Comparison of ENCODE assay signal across 8 cellular contexts in genomic region chr1:41891403-41891896, GRCh38. TPM values are rescaled to one million over a fixed set of nuclear protein-coding genes. Genes with fewer than 3 reads are reported as not detected.
DNase-seq lines count a peak whose midpoint lies in the region; ATAC-seq lines count a peak whose summit lies in the region.

No MANE protein-coding gene starts in this region.

- DNase-seq in AML-193 (lab: John Stamatoyannopoulos, UW) (peak; percentile 3 to 19), SJSA1 (ENCODE audit: low read depth in 1 of 2, low spot score in 2 of 2) (peak; percentile 41 to 63), left colon (peak; percentile 41 to 44), amniotic stem cell (lab: John Stamatoyannopoulos, UW) (no peak)
- DNase-seq in activated naive CD8-positive, alpha-beta T cell treated with anti-CD3 and anti-CD28 coated beads, Interleukin-2, amount 50 U/mL, for 16 hours (ENCODE audit: low read depth, low spot score) = peak; percentile 13
- peak; percentile 33 to 52 (median 34) for DNase-seq in stimulated activated CD4-positive, alpha-beta T cell treated with anti-CD3 and anti-CD28 coated beads, TNF-alpha, amount 100 ng/mL, for 48 hours (ENCODE audit: low read depth in 3 of 3)

- ATAC-seq in GM19043 (IDR thresholded peaks at IDR 0.05; ENCODE audit: low read depth, unreplicated experiment) (peak; percentile 82), HG03354 (IDR thresholded peaks at IDR 0.05; ENCODE audit: poor library complexity, severe bottlenecking, unreplicated experiment) (peak; percentile 92), left colon (peak; percentile 86)

- no peaks in the 10 kb centered on the region for H3K36me3 ChIP-seq in SJSA1

- H3K9me3 ChIP-seq in SJSA1 (replicated peaks) = no peaks in the 10 kb centered on the region

- H3K27ac ChIP-seq in SJSA1 = peak overlapping the region; percentile 9

- H3K27me3 ChIP-seq in SJSA1 (replicated peaks) = no peaks in the 10 kb centered on the region

- H3K4me1 ChIP-seq in SJSA1 (replicated peaks) = peaks cover 46% of the 10 kb centered on the region

- intact Hi-C loops in left colon (cut with DNase I, micrococcal nuclease) = no loop called here

- H3K4me3 ChIP-seq in SJSA1 = peak overlapping the region; percentile 20

RNA-seq across cellular contexts. Expression of gene HIVEP3, which starts 27.3 kb away (rescaled TPM):
- 1.3 and 2.2 TPM in 2 replicates for total RNA-seq in SJSA1 (2014; rRNA removed; shearing (Covaris generic))
- total RNA-seq in left colon = 1 to 10 TPM; 4.0 to 5.4 TPM
